23 cellular contexts compared by ENCODE assay signal in genomic region chr9:104776787-104777186, GRCh38. TPM values are rescaled to one million over a fixed set of nuclear protein-coding genes. Genes with fewer than 3 reads are reported as not detected.
DNase-seq lines count a peak whose midpoint lies in the region; ATAC-seq and TF ChIP-seq lines count a peak whose summit lies in the region.
"Had no signal": no experiment of that assay in that cellular context is flagged by ENCODE, and none has a peak within 500 bp of the region (broad histone marks: within the 10 kb centered on the region; RNA-seq: fewer than 3 reads in every experiment).

No MANE protein-coding gene starts in this region.

- 67 to 71% methylated on average over 1 of the region's 1 CpG for WGBS in thyroid gland, 2 donors

- no peak overlapping the region for H3K27ac ChIP-seq in thyroid gland
- H3K27ac ChIP-seq: hepatocyte, lower lobe of right lung, suprapubic skin had no signal

- ATAC-seq in left colon, result no peak
- ATAC-seq: effector memory CD8-positive, alpha-beta T cell had no signal

- H3K9me3 ChIP-seq in thyroid gland, result no peaks in the 10 kb centered on the region
- H3K9me3 ChIP-seq: lower lobe of right lung, suprapubic skin had no signal

- H3K36me3 ChIP-seq in thyroid gland, result no peaks in the 10 kb centered on the region
- H3K36me3 ChIP-seq: suprapubic skin had no signal

- H3K27me3 ChIP-seq in thyroid gland, result no peaks in the 10 kb centered on the region
- H3K27me3 ChIP-seq: hepatocyte, suprapubic skin had no signal

- in situ Hi-C loops in astrocyte of the spinal cord (cut with HindIII; ENCODE audit: low sequenced_read_pairs), result no loop called here

- peak; percentile 29 for DNase-seq in AG08395 (ENCODE audit: low spot score)
- peak; percentile 51 for DNase-seq in EH (ENCODE audit: low read depth)
- DNase-seq in astrocyte of the spinal cord (ENCODE audit: low read depth, low spot score), result peak; percentile 7
- DNase-seq in iris pigment epithelial cell (ENCODE audit: low read depth), result peak; percentile 38
- no peak for DNase-seq in midbrain (lab: John Stamatoyannopoulos, UW)
- DNase-seq in thyroid gland, result no peak
- DNase-seq in NOMO-1 (lab: John Stamatoyannopoulos, UW; ENCODE audit: unreplicated experiment in 2 of 2), result no peak
- DNase-seq in left colon, result no peak
- DNase-seq: activated CD4-positive, alpha-beta memory T cell treated with anti-CD3 and anti-CD28 coated beads for 36 hours; activated CD4-positive, CD25-positive, alpha-beta regulatory T cell; activated gamma-delta T cell treated with Interleukin-2 at 50 U/mL for 16 hours; amygdala; DMS53; effector memory CD8-positive, alpha-beta T cell; lower lobe of right lung; NCI-H1105 treated with DMSO at 0.1 percent for 48 hours; NCI-H2081 treated with DMSO at 0.1 percent for 48 hours; NCI-H524 treated with DMSO at 0.1 percent for 48 hours; nucleus accumbens; RPMI8226; T1000 had no signal

- intact Hi-C loops in thyroid gland (cut with DNase I), result no loop called here
- intact Hi-C loops in left colon (cut with DNase I, micrococcal nuclease), result no loop called here

- H3K4me1 ChIP-seq in thyroid gland, result no peaks in the 10 kb centered on the region
- H3K4me1 ChIP-seq: lower lobe of right lung had no signal

- no peak overlapping the region for H3K4me3 ChIP-seq in astrocyte of the spinal cord (ENCODE audit: low read depth, low read length)
- H3K4me3 ChIP-seq in thyroid gland (replicated peaks in 1 of 3), result no peak overlapping the region
- H3K4me3 ChIP-seq: hepatocyte, lower lobe of right lung, suprapubic skin had no signal

- no peak for TF ChIP-seq POLR2A in thyroid gland (IDR thresholded peaks at IDR 0.05)

- no peak for TF ChIP-seq CTCF in astrocyte of the spinal cord (IDR thresholded peaks at IDR 0.05; ENCODE audit: low read depth, low read length)
- no peak for TF ChIP-seq CTCF in thyroid gland (IDR thresholded peaks at IDR 0.05)

RNA-seq across cellular contexts. Expression of gene NIPSNAP3B, which starts 12.9 kb away (rescaled TPM):
- total RNA-seq in thyroid gland, result 1 to 10 TPM; 2.4 to 5.2 (median 4.7) TPM
- 1 to 10 TPM in 1 of 2 donors, under 1 TPM in 1; 0.85 to 1.3 TPM for total RNA-seq in left colon

RNA-seq across cellular contexts. Expression of gene NIPSNAP3A, which starts 29.3 kb away (rescaled TPM):
- total RNA-seq in thyroid gland (10 to 100 TPM; 23.9 to 38.2 (median 28.8) TPM), left colon (10 to 100 TPM; 40.6 to 52.5 TPM)

Comparison
In these comparisons a context has a peak if more than half of its experiments do, and no peak if none do; other contexts are left out.
1. DNase-seq: peak in AG08395 (single experiment), EH (single experiment), astrocyte of the spinal cord (single experiment) and iris pigment epithelial cell (single experiment); none in midbrain (single experiment), thyroid gland (0 of 2), NOMO-1 (0 of 2) and left colon (0 of 2).